In the genomic region with DNA sequence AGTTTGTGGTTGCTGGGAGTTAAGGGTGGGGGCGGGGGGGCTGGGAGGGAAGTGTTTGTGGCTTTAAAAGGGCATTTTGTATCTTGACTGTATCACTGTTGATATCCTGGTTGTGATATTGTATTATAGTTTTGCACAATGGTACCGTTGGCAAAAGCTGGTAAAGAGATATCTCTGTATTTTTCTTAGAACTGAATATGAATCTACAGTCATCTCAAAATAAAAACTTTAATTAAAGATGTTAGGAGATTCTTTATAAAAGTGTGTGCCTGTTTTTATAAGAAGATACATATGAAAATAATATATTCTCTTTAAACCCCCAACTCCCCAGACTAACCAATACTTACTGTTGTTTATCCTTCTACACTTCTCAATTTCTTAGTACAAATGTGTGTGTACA, we compare ENCODE assay signal across 1 cellular context.
A peak's percentile ranks its signal among the peaks of the same experiment; 100 is the strongest.
TF ChIP-seq lines count a peak whose summit lies in the region.

No MANE protein-coding gene starts in this region.

TF ChIP-seq in HepG2, 621 proteins besides CTCF, POLR2A, EP300 and RAD21:
- no peak for TF ChIP-seq ZNF615 (CRISPR knock-in tag; IDR thresholded peaks at IDR 0.05; ENCODE audit: borderline replicate concordance)
- TF ChIP-seq ZFAT (CRISPR knock-in tag; conservative IDR thresholded peaks at IDR 0.05): no peak
- TF ChIP-seq SMARCC2 (IDR thresholded peaks at IDR 0.05): no peak
- peak; percentile 94 for TF ChIP-seq HNRNPK (IDR thresholded peaks at IDR 0.05; ENCODE audit: low read depth, low read length, poor library complexity, severe bottlenecking)
